27 cellular contexts compared by ENCODE assay signal in the genomic region with DNA sequence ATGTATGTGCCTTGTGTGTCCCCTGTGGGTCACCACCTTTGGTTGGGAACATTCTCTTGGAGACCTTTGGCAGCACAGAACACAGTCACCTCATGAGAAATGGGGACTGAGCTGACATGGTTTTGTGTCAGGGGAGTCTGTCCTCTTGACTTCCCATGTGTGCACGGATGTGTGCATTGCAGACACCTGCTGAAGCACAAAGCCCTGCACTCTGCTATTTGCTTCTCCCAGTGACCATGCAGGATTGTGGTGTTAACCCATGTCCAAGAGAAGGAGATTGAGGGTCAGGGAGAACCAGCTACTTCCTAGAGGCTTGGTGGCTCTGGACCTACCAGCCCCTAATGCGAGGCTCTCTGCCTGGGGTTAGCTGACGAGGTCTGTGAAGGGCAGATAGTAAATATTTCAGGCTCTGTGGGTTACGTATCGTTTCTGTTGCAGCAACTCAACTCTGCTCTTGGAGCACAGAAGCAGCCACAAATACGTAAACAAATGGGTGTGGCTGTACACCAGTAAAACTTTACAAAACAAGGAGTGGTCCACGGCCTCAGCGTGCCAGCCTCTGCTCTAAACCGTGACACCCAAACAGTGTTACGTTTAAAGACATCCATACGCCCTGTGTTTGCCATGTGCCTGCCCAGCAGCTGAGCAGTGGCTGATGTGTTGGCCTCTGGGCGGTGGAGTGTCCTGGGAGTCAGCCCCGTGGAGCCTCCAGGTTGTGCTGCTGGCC.
"Had no signal": no experiment of that assay in that cellular context is flagged by ENCODE, and none has a peak within 500 bp of the region (broad histone marks: within the 10 kb centered on the region; RNA-seq: fewer than 3 reads in every experiment).

No MANE protein-coding gene starts in this region.

- DNase-seq: activated CD4-positive, alpha-beta T cell treated with anti-CD3 and anti-CD28 coated beads for 1 hour; activated CD4-positive, alpha-beta T cell treated with anti-CD3 and anti-CD28 coated beads, Interleukin-2, amount 50 U/mL, for 1 hour; activated CD8-positive, alpha-beta memory T cell treated with anti-CD3 and anti-CD28 coated beads, Interleukin-2, amount 50 U/mL, for 48 hours; activated naive CD4-positive, alpha-beta T cell; activated T-cell treated with anti-CD3 and anti-CD28 coated beads, Interleukin-2, amount 50 U/mL, for 4 hours; adrenal gland; brain microvascular endothelial cell; central memory CD4-positive, alpha-beta T cell; dermis blood vessel endothelial cell; effector CD8-positive, alpha-beta T cell; left cardiac atrium; nephron progenitor cell; nucleus accumbens; sigmoid colon; stimulated activated CD4-positive, alpha-beta T cell treated with anti-CD3 and anti-CD28 coated beads, Interleukin-2, amount 100 ng/mL, for 48 hours; stimulated activated CD8-positive, alpha-beta memory T cell treated with anti-CD3 and anti-CD28 coated beads, Interleukin-4, amount 100 ng/mL, for 48 hours; stimulated activated naive B cell treated with anti-CD40 and anti-IgM and Interleukin-4, amounts not matched to agents 10 μg/mL and 1 μg/mL and 100 μg/mL, for 72 hours; testis had no signal

- H3K9me3 Mint-ChIP-seq: activated T-helper 2 cell treated with anti-CD3 and anti-CD28 coated beads, Interferon-gamma antibody, Interleukin-2, Interleukin-4, amounts not matched to agents 10 μg/mL and 5 μg/mL and 100 μg/mL, durations not matched to agents 14 hours and 24 hours and 36 hours; T-helper 2 cell treated with Interferon-gamma antibody and Interleukin-4, amounts not matched to agents 5 μg/mL and 100 μg/mL, for 36 hours had no signal

- FAIRE-seq: islet of Langerhans had no signal

- H3K4me3 Mint-ChIP-seq: activated naive CD8-positive, alpha-beta T cell; activated T-cell treated with anti-CD3 and anti-CD28 coated beads, Interleukin-2, amount 50 U/mL, for 4 hours; memory B cell; nephron progenitor cell; stimulated activated naive B cell treated with anti-CD40 and anti-IgM and Interleukin-4, amounts not matched to agents 10 μg/mL and 1 μg/mL and 100 μg/mL, for 72 hours; T-helper 2 cell treated with Interferon-gamma antibody and Interleukin-4, amounts not matched to agents 5 μg/mL and 100 μg/mL, for 36 hours had no signal

- H3K27me3 Mint-ChIP-seq: activated naive CD8-positive, alpha-beta T cell had no signal

- H3K27ac Mint-ChIP-seq: activated naive CD8-positive, alpha-beta T cell; activated T-helper 2 cell treated with anti-CD3 and anti-CD28 coated beads, Interferon-gamma antibody, Interleukin-2, Interleukin-4, amounts not matched to agents 10 μg/mL and 5 μg/mL and 100 μg/mL, durations not matched to agents 14 hours and 24 hours and 36 hours; memory B cell; stimulated activated naive B cell treated with anti-CD40 and anti-IgM and Interleukin-4, amounts not matched to agents 10 μg/mL and 1 μg/mL and 100 μg/mL, for 72 hours; T-helper 2 cell treated with Interferon-gamma antibody and Interleukin-4, amounts not matched to agents 5 μg/mL and 100 μg/mL, for 36 hours had no signal

- ATAC-seq: activated T-cell treated with anti-CD3 and anti-CD28 coated beads, Interleukin-2, amount 50 U/mL, for 4 hours; gastroesophageal sphincter; left cardiac atrium; stimulated activated naive B cell treated with anti-CD40 and anti-IgM and Interleukin-4, amounts not matched to agents 10 μg/mL and 1 μg/mL and 100 μg/mL, for 72 hours had no signal

- H3K4me1 ChIP-seq: adrenal gland, ascending aorta, gastroesophageal sphincter, sigmoid colon, testis, vagina had no signal

- H3K4me1 Mint-ChIP-seq: memory B cell; nephron progenitor cell; stimulated activated naive B cell treated with anti-CD40 and anti-IgM and Interleukin-4, amounts not matched to agents 10 μg/mL and 1 μg/mL and 100 μg/mL, for 72 hours had no signal

- H3K27me3 ChIP-seq: adrenal gland, ascending aorta, brain microvascular endothelial cell, gastroesophageal sphincter, sigmoid colon, testis, vagina had no signal

- H3K27ac ChIP-seq: adrenal gland, ascending aorta, brain microvascular endothelial cell, gastroesophageal sphincter, sigmoid colon, testis, vagina, VCaP had no signal

- H3K4me3 ChIP-seq: adrenal gland, ascending aorta, gastroesophageal sphincter, sigmoid colon, testis, vagina had no signal

- H3K9me3 ChIP-seq: adrenal gland, testis, vagina had no signal

- H3K36me3 ChIP-seq: adrenal gland, ascending aorta, brain microvascular endothelial cell, gastroesophageal sphincter, sigmoid colon, vagina had no signal
